Comparison of ENCODE assay signal across 8 cellular contexts in genomic region chr6:125781307-125781868, GRCh38. TPM values are rescaled to one million over a fixed set of nuclear protein-coding genes. Genes with fewer than 3 reads are reported as not detected.
DNase-seq lines count a peak whose midpoint lies in the region; ATAC-seq and TF ChIP-seq lines count a peak whose summit lies in the region.

No MANE protein-coding gene starts in this region.

- ATAC-seq in GM19395 (IDR thresholded peaks at IDR 0.05; ENCODE audit: unreplicated experiment) (peak; percentile 50), HG03378 (IDR thresholded peaks at IDR 0.05; ENCODE audit: unreplicated experiment) (peak; percentile 39), PC-3 (peak; percentile 42), right lobe of liver (peak in 3 of 4 donors; percentile 30 to 37 (median 34))

- peaks cover under 1% of the 10 kb centered on the region for H3K27me3 Mint-ChIP-seq in MCF 10A (ENCODE audit: insufficient read depth, unreplicated experiment)

- peak overlapping the region; percentile 72 for H3K9ac ChIP-seq in PC-3 (ENCODE audit: low read length)

- DNase-seq in DMS153 (lab: John Stamatoyannopoulos, UW), result peak; percentile 54
- peak; percentile 31 for DNase-seq in PC-3
- DNase-seq in MCF 10A (ENCODE audit: unreplicated experiment), result no peak
- DNase-seq in right lobe of liver, result no peak
- no peak for DNase-seq in HuH-7.5 (ENCODE audit: low spot score)

- BruUV-seq in PC-3 (replicated peaks; lab: Mats Ljungman, UMichigan) (TSS peak; percentile 76), MCF 10A (replicated peaks; lab: Mats Ljungman, UMichigan) (TSS peak; percentile 72)

- no peak overlapping the region for H3K27ac Mint-ChIP-seq in MCF 10A (ENCODE audit: low read depth, unreplicated experiment)

- no peaks in the 10 kb centered on the region for H3K9me3 Mint-ChIP-seq in MCF 10A (ENCODE audit: unreplicated experiment)

- peak overlapping the region; percentile 54 for H3K27ac ChIP-seq in PC-3 (ENCODE audit: low read length)
- H3K27ac ChIP-seq in right lobe of liver, result peak overlapping the region; percentile 80 to 88 (median 84)
- peak overlapping the region; percentile 97 for H3K27ac ChIP-seq in thymus (ENCODE audit: low read depth)

- intact Hi-C loops in PC-3 (cut with micrococcal nuclease) (loop anchor here (2.0 to 5.0 kb wide), 2 partner anchors 77 to 191 kb away; no protein-coding TSS in a partner anchor), MCF 10A (cut with micrococcal nuclease) (loop anchor here (2.0 to 5.0 kb wide), 3 partner anchors 126 to 819 kb away; partner anchors contain the start of gene RNF217), right lobe of liver (cut with DNase I) (no loop called here)

- H3K36me3 Mint-ChIP-seq in MCF 10A (ENCODE audit: insufficient read depth, unreplicated experiment), result peaks cover 15% of the 10 kb centered on the region

- no peak for TF ChIP-seq POLR2A in right lobe of liver (IDR thresholded peaks at IDR 0.05)

- H3K9me3 ChIP-seq in PC-3 (ENCODE audit: low read length), result no peaks in the 10 kb centered on the region
- H3K9me3 ChIP-seq in right lobe of liver, result no peaks in the 10 kb centered on the region
- H3K9me3 ChIP-seq in thymus (ENCODE audit: control insufficient read depth), result no peaks in the 10 kb centered on the region

- peak; percentile 46; the same call in 1 of the 2 replicates for TF ChIP-seq CTCF in PC-3 (conservative IDR thresholded peaks at IDR 0.05; ENCODE audit: low read depth, low read length)
- no peak for TF ChIP-seq CTCF in MCF 10A (IDR thresholded peaks at IDR 0.05; ENCODE audit: unreplicated experiment)
- TF ChIP-seq CTCF in right lobe of liver (IDR thresholded peaks at IDR 0.05), result peak in 1 of 4 donors; percentile 25

- peak overlapping the region; percentile 94 for H3K4me3 ChIP-seq in PC-3 (ENCODE audit: low read length)
- H3K4me3 ChIP-seq in right lobe of liver, result peak overlapping the region; percentile 42 to 60 (median 55)
- H3K4me3 ChIP-seq in thymus (ENCODE audit: low read length), result peak overlapping the region; percentile 87

- H3F3A ChIP-seq in PC-3 (ENCODE audit: low read length, unreplicated experiment), result no peaks in the 10 kb centered on the region

- WGBS in right lobe of liver (ENCODE audit: insufficient coverage, low coverage, low lambda C conversion rate, missing lambda C conversion rate), result 0% methylated on average over 3 of the region's 3 CpGs
- under 1% methylated on average over 3 of the region's 3 CpGs for WGBS in thymus

- H3K27me3 ChIP-seq in PC-3 (ENCODE audit: low read length), result no peaks in the 10 kb centered on the region
- no peaks in the 10 kb centered on the region for H3K27me3 ChIP-seq in right lobe of liver
- H3K27me3 ChIP-seq in thymus (ENCODE audit: control insufficient read depth, insufficient read depth), result no peaks in the 10 kb centered on the region

- CTCF ChIA-PET in PC-3 (lab: Charles Lee), result no interaction called here
- CTCF ChIA-PET in MCF 10A (lab: Yijun Ruan, JAX), result interaction anchor here (0.6 to 14.9 kb wide), 24 partner anchors 8 to 793 kb away, joined by 3 to 270 read pairs (median 4); partner anchors contain the start of genes HINT3 and NCOA7

- H3K4me2 ChIP-seq in PC-3 (ENCODE audit: low read length), result peak overlapping the region; percentile 78

- no peaks in the 10 kb centered on the region for H3K36me3 ChIP-seq in PC-3 (ENCODE audit: low read depth, low read length)
- no peaks in the 10 kb centered on the region for H3K36me3 ChIP-seq in right lobe of liver
- H3K36me3 ChIP-seq in thymus (ENCODE audit: control insufficient read depth, insufficient read depth), result no peaks in the 10 kb centered on the region

- H3K9me2 ChIP-seq in PC-3 (replicated peaks; ENCODE audit: low read length), result no peaks in the 10 kb centered on the region

- H4K20me1 ChIP-seq in PC-3 (ENCODE audit: low read length), result no peaks in the 10 kb centered on the region

- POLR2A ChIA-PET in PC-3 (lab: Charles Lee; ENCODE audit: unreplicated experiment), result no interaction called here
- POLR2A ChIA-PET in MCF 10A (lab: Yijun Ruan, JAX), result interaction anchor here (0.6 to 7.1 kb wide), 36 partner anchors 10 to 1485 kb away, joined by 3 to 207 read pairs (median 5); partner anchors contain the start of genes HDDC2, HINT3, NCOA7 and RNF146

- no peak overlapping the region for H3K4me3 Mint-ChIP-seq in MCF 10A (ENCODE audit: unreplicated experiment)

- H3K4me1 ChIP-seq in PC-3 (ENCODE audit: insufficient read depth, low read length), result peaks cover 15% of the 10 kb centered on the region
- peaks cover 0 to 9% (median 0%) of the 10 kb centered on the region in 4 donors for H3K4me1 ChIP-seq in right lobe of liver
- no peaks in the 10 kb centered on the region for H3K4me1 ChIP-seq in thymus (ENCODE audit: control insufficient read depth, insufficient read depth, low read length)

- no peaks in the 10 kb centered on the region for H3K79me2 ChIP-seq in PC-3 (ENCODE audit: low read length)

- H3K4me1 Mint-ChIP-seq in MCF 10A (ENCODE audit: insufficient read depth, unreplicated experiment), result peaks cover 14% of the 10 kb centered on the region

- peak overlapping the region; percentile 86 for H2AFZ ChIP-seq in PC-3 (ENCODE audit: low read length)

RNA-seq across cellular contexts. Expression of gene NCOA7, which starts 9.4 kb away (rescaled TPM):
- total RNA-seq in PC-3 (2014; rRNA removed), result 12.1 and 13.4 TPM in 2 replicates
- 50.9 and 52.3 TPM in 2 replicates for total RNA-seq in MCF 10A (2022)
- 10 to 100 TPM; 11.4 to 71.8 (median 23.0) TPM for total RNA-seq in right lobe of liver
- polyA plus RNA-seq in thymus, result 15.8 TPM

RNA-seq across cellular contexts. Expression of gene HEY2, which starts 32.0 kb away (rescaled TPM):
- total RNA-seq in PC-3 (2014; rRNA removed) (not detected in 2 replicates), MCF 10A (2022) (not detected in 2 replicates), right lobe of liver (1 to 10 TPM in 3 of 6 experiments, under 1 TPM in 3; 0.74 to 2.6 (median 1.6) TPM)
- polyA plus RNA-seq in thymus, result 2.8 TPM

Comparison
In these comparisons a context has a peak if more than half of its experiments do, and no peak if none do; other contexts are left out.
1. DNase-seq: peak in DMS153 (single experiment) and PC-3 (single experiment); none in MCF 10A (single experiment), right lobe of liver (0 of 3) and HuH-7.5 (single experiment).
2. intact Hi-C loops: an anchor here in PC-3 (2.0 to 5.0 kb wide) and MCF 10A (2.0 to 5.0 kb wide); none called in right lobe of liver.
3. Peak in every context shown above with its lines, with median percentiles within 50 percentile points of each other: ATAC-seq, H3K27ac ChIP-seq and H3K4me3 ChIP-seq.